In genomic region chr12:56751712-56752598, GRCh38 we compare ENCODE assay signal across 8 cellular contexts. TPM values are rescaled to one million over a fixed set of nuclear protein-coding genes. Genes with fewer than 3 reads are reported as not detected.
DNase-seq lines count a peak whose midpoint lies in the region; ATAC-seq and TF ChIP-seq lines count a peak whose summit lies in the region.

Gene PRIM1, minus strand, starts transcription at chr12:56752323. Its CDS starts 25 bp downstream, at chr12:56752298.

- H3K27ac ChIP-seq in ovary = peak within 1 kb of the TSS in 1 of 2 donors; percentile 22
- H3K27ac ChIP-seq in thoracic aorta = no peak within 1 kb of the TSS

- H3K36me3 ChIP-seq in ovary (no peaks in the 10 kb centered on the region), thoracic aorta (no peaks in the 10 kb centered on the region)

- 0 to 1% (median 0%) methylated on average over 64 of the region's 64 CpGs for WGBS in ovary, 3 donors

- DNase-seq in NCI-H1092 (lab: John Stamatoyannopoulos, UW) (peak; percentile 78), SKM-1 (lab: John Stamatoyannopoulos, UW; ENCODE audit: unreplicated experiment) (peak; percentile 32), head of caudate nucleus (peak; percentile 64 to 94 (median 87)), ovary (peak; percentile 75 to 88 (median 83)), thoracic aorta (ENCODE audit: low spot score) (peak; percentile 24)
- peak; percentile 88 for DNase-seq in activated naive CD4-positive, alpha-beta T cell treated with anti-CD3 and anti-CD28 coated beads, Interleukin-2, amount 50 U/mL, for 16 hours

- peak within 1 kb of the TSS; percentile 90 for H3K4me3 ChIP-seq in ovary
- peak within 1 kb of the TSS; percentile 92 for H3K4me3 ChIP-seq in thoracic aorta

- H3K9me3 ChIP-seq in ovary (no peaks in the 10 kb centered on the region), thoracic aorta (no peaks in the 10 kb centered on the region)

- TF ChIP-seq EP300 in ovary (IDR thresholded peaks at IDR 0.05) = no peak

- ATAC-seq in HG02610 (IDR thresholded peaks at IDR 0.05; ENCODE audit: unreplicated experiment) (peak; percentile 80), thoracic aorta (ENCODE audit: insufficient number of reproducible peaks, low FRiP score, low read depth) (peak; percentile 80)

- peak in 1 of 3 donors; percentile 32 for TF ChIP-seq CTCF in ovary (IDR thresholded peaks at IDR 0.05)
- peak; percentile 44 for TF ChIP-seq CTCF in thoracic aorta (IDR thresholded peaks at IDR 0.05)

- intact Hi-C loops in head of caudate nucleus (cut with DNase I) (loop anchor here (5.0 kb wide), 1 partner anchor 315 kb away; no protein-coding TSS in a partner anchor), ovary (cut with DNase I) (no loop called here)

- peak; percentile 67 for TF ChIP-seq POLR2A in GM10847 (IDR thresholded peaks at IDR 0.05; ENCODE audit: extremely low read depth, insufficient read length)
- TF ChIP-seq POLR2A in ovary (IDR thresholded peaks at IDR 0.05) = no peak

- no peaks in the 10 kb centered on the region for H3K4me1 ChIP-seq in ovary (ENCODE audit: insufficient read depth)
- peaks cover 5 to 9% of the 10 kb centered on the region in 2 donors for H3K4me1 ChIP-seq in thoracic aorta (ENCODE audit: control insufficient read depth in 1 of 2, low read depth in 2 of 2)

- H3K27me3 ChIP-seq in ovary = no peaks in the 10 kb centered on the region
- H3K27me3 ChIP-seq in thoracic aorta (replicated peaks; ENCODE audit: insufficient read depth) = no peaks in the 10 kb centered on the region

RNA-seq across cellular contexts. Expression of gene PRIM1, which starts in this region (rescaled TPM):
- total RNA-seq in ovary (10 to 100 TPM in 1 of 7 donors, 1 to 10 TPM in 6; 5.7 to 12.5 (median 7.7) TPM), thoracic aorta (1 to 10 TPM; 2.3 to 4.0 TPM)
- 1 to 10 TPM; 7.8 to 9.7 TPM for polyA plus RNA-seq in ovary

Comparison
In these comparisons a context has a peak if more than half of its experiments do, and no peak if none do; other contexts are left out.
1. DNase-seq: peak in every context shown above with its lines; median percentile 88 in activated naive CD4-positive, alpha-beta T cell treated with anti-CD3 and anti-CD28 coated beads, Interleukin-2, amount 50 U/mL, for 16 hours; 87 in head of caudate nucleus; 83 in ovary; 78 in NCI-H1092; 32 in SKM-1; 24 in thoracic aorta.